9 cellular contexts compared by ENCODE assay signal in the genomic region with DNA sequence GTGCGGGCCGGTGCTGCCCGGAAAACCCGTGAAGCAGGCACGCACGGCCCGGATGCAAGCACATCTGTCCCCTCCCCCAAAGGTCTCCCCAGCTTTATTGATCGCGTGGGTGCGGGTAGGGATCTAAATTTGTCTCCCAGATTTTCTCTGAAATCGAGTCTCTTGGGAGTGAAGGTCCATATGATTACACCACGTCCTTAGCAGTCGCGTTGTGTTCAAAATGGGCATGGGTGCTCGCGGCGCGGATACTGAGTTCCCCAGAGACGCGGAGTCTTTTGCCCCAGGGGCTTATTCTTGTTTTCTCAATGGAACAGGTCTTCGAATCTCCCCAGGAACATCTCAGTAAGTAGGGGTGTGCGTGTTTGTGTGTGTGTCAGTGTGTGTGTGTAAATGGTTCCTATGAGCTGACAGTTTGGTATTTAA. TPM values are rescaled to one million over a fixed set of nuclear protein-coding genes. Genes with fewer than 3 reads are reported as not detected.
A peak's percentile ranks its signal among the peaks of the same experiment; 100 is the strongest.
DNase-seq lines count a peak whose midpoint lies in the region; ATAC-seq lines count a peak whose summit lies in the region.
"Had no signal": no experiment of that assay in that cellular context is flagged by ENCODE, and none has a peak within 500 bp of the region (broad histone marks: within the 10 kb centered on the region; RNA-seq: fewer than 3 reads in every experiment).

No MANE protein-coding gene starts in this region.

- no peaks in the 10 kb centered on the region for H3K9me3 Mint-ChIP-seq in activated CD4-positive, alpha-beta T cell treated with anti-CD3 and anti-CD28 coated beads, Interleukin-2, amount 10 ng/mL, durations not matched to agents 24 days and 14 days
- H3K9me3 Mint-ChIP-seq in T-helper 2 cell treated with Interferon-gamma antibody and Interleukin-4, amounts not matched to agents 5 μg/mL and 100 μg/mL, for 36 hours = no peaks in the 10 kb centered on the region

- H3K27me3 ChIP-seq in skeletal muscle satellite cell (ENCODE audit: control insufficient read depth, insufficient read depth, low read length) = peaks cover 4% of the 10 kb centered on the region

- intact Hi-C loops in activated CD4-positive, alpha-beta T cell treated with anti-CD3 and anti-CD28 coated beads, Interleukin-2, amount 10 ng/mL, durations not matched to agents 24 days and 14 days (cut with micrococcal nuclease) = loop anchor here (10.0 kb wide), 1 partner anchor 1932 kb away; a partner anchor contains a TSS

- H3K4me3 Mint-ChIP-seq in activated CD4-positive, alpha-beta T cell treated with anti-CD3 and anti-CD28 coated beads, Interleukin-2, amount 10 ng/mL, durations not matched to agents 24 days and 14 days = peak overlapping the region; percentile 88
- H3K4me3 Mint-ChIP-seq in T-helper 2 cell treated with Interferon-gamma antibody and Interleukin-4, amounts not matched to agents 5 μg/mL and 100 μg/mL, for 36 hours = peak overlapping the region; percentile 91

- H3K4me1 ChIP-seq in skeletal muscle satellite cell (ENCODE audit: control insufficient read depth, insufficient read depth, low read length) = peaks cover 29% of the 10 kb centered on the region

- H3K27me3 Mint-ChIP-seq in activated CD4-positive, alpha-beta T cell treated with anti-CD3 and anti-CD28 coated beads, Interleukin-2, amount 10 ng/mL, durations not matched to agents 24 days and 14 days = peaks cover 12% of the 10 kb centered on the region
- peaks cover 18% of the 10 kb centered on the region for H3K27me3 Mint-ChIP-seq in T-helper 2 cell treated with Interferon-gamma antibody and Interleukin-4, amounts not matched to agents 5 μg/mL and 100 μg/mL, for 36 hours (ENCODE audit: low read depth)

- H3K9me3 ChIP-seq in skeletal muscle satellite cell (replicated peaks; ENCODE audit: low read length) = no peaks in the 10 kb centered on the region

- peak overlapping the region; percentile 86 for H3K9ac ChIP-seq in skeletal muscle satellite cell (ENCODE audit: low read depth, low read length)

- peaks cover 38% of the 10 kb centered on the region for H3K4me1 Mint-ChIP-seq in activated CD4-positive, alpha-beta T cell treated with anti-CD3 and anti-CD28 coated beads, Interleukin-2, amount 10 ng/mL, durations not matched to agents 24 days and 14 days
- H3K4me1 Mint-ChIP-seq in T-helper 2 cell treated with Interferon-gamma antibody and Interleukin-4, amounts not matched to agents 5 μg/mL and 100 μg/mL, for 36 hours (ENCODE audit: low read depth) = peaks cover 37% of the 10 kb centered on the region

- peak overlapping the region; percentile 95 for H3K27ac Mint-ChIP-seq in activated CD4-positive, alpha-beta T cell treated with anti-CD3 and anti-CD28 coated beads, Interleukin-2, amount 10 ng/mL, durations not matched to agents 24 days and 14 days
- H3K27ac Mint-ChIP-seq in T-helper 2 cell treated with Interferon-gamma antibody and Interleukin-4, amounts not matched to agents 5 μg/mL and 100 μg/mL, for 36 hours = peak overlapping the region; percentile 99

- peaks cover 13% of the 10 kb centered on the region for H3K36me3 Mint-ChIP-seq in activated CD4-positive, alpha-beta T cell treated with anti-CD3 and anti-CD28 coated beads, Interleukin-2, amount 10 ng/mL, durations not matched to agents 24 days and 14 days (ENCODE audit: low read depth)
- peaks cover 8% of the 10 kb centered on the region for H3K36me3 Mint-ChIP-seq in T-helper 2 cell treated with Interferon-gamma antibody and Interleukin-4, amounts not matched to agents 5 μg/mL and 100 μg/mL, for 36 hours (ENCODE audit: low read depth)

- H3K4me2 ChIP-seq in skeletal muscle satellite cell (ENCODE audit: low read length) = peak overlapping the region; percentile 81

- DNase-seq in activated CD4-positive, alpha-beta T cell treated with anti-CD3 and anti-CD28 coated beads, Interleukin-2, amount 10 ng/mL, durations not matched to agents 24 days and 14 days = no peak
- no peak for DNase-seq in activated CD4-positive, alpha-beta T cell treated with anti-CD3 and anti-CD28 coated beads, Interleukin-2, amount 50 U/mL, for 48 hours
- no peak for DNase-seq in T-helper 2 cell treated with Interferon-gamma antibody and Interleukin-4, amounts not matched to agents 5 μg/mL and 100 μg/mL, for 36 hours (ENCODE audit: low spot score)
- peak; percentile 30 for DNase-seq in fibroblast of peridontal ligament (ENCODE audit: extremely low read depth)
- no peak for DNase-seq in activated effector memory CD4-positive, alpha-beta T cell treated with anti-CD3 and anti-CD28 coated beads, Interleukin-2, amount 50 U/mL, for 16 hours
- DNase-seq in NCI-H524 (lab: John Stamatoyannopoulos, UW) = no peak

- ATAC-seq in HG03039 (IDR thresholded peaks at IDR 0.05; ENCODE audit: unreplicated experiment) = no peak

- H3K36me3 ChIP-seq in skeletal muscle satellite cell (ENCODE audit: insufficient read depth, low read length) = no peaks in the 10 kb centered on the region

- peak overlapping the region; percentile 67 for H3K4me3 ChIP-seq in skeletal muscle satellite cell (ENCODE audit: low read length)

RNA-seq across cellular contexts. Expression of a gene that starts 2.8 kb away (rescaled TPM):
- total RNA-seq in activated CD4-positive, alpha-beta T cell treated with anti-CD3 and anti-CD28 coated beads, Interleukin-2, amount 10 ng/mL, durations not matched to agents 24 days and 14 days = 61.2 and 63.7 TPM in 2 replicates
- total RNA-seq in skeletal muscle satellite cell (2012; rRNA removed) = 15.5 and 19.8 TPM in 2 replicates

RNA-seq across cellular contexts. Expression of a gene that starts 57.6 kb away (rescaled TPM):
- not detected in 2 replicates for total RNA-seq in activated CD4-positive, alpha-beta T cell treated with anti-CD3 and anti-CD28 coated beads, Interleukin-2, amount 10 ng/mL, durations not matched to agents 24 days and 14 days
- total RNA-seq in skeletal muscle satellite cell (2012; rRNA removed) = not detected in 2 replicates
- total RNA-seq: subcutaneous adipose tissue had no signal
